Comparison of ENCODE assay signal across 22 cellular contexts in the genomic region with DNA sequence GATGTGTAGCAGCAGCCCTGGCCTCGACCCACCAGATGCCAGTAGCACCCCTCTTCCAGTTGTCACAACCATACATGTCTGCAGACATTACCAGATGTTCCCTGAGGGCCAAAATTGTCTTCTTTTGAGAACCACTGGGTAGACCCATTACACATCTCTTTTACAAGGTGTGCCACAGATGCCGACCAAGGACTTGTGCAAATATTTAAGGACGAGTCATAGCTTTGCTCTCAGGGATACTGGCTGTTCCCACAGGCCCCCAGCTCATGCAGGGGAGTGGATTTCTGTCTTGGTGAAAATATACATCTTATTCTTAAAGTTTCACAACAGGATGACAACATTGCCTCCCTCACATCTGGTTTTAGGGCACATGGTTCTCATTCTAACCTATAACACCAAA.
"Had no signal": no experiment of that assay in that cellular context is flagged by ENCODE, and none has a peak within 500 bp of the region (broad histone marks: within the 10 kb centered on the region; RNA-seq: fewer than 3 reads in every experiment).

No MANE protein-coding gene starts in this region.

- H3K9ac ChIP-seq: SK-N-SH had no signal

- H3K27ac ChIP-seq: HL-60, RWPE1 had no signal

- ATAC-seq: Panc1, T-cell had no signal

- H3K9me3 ChIP-seq: SK-N-SH had no signal

- H3K4me2 ChIP-seq: SK-N-SH had no signal

- H3K9me2 ChIP-seq: SK-N-SH had no signal

- DNase-seq: KBM-7, MV-4-11, NCI-H1048, NCI-H1105 treated with DMSO at 0.1 percent for 48 hours, NCI-H1417 treated with DMSO at 0.1 percent for 48 hours, NCI-H146, NCI-H1694 treated with DMSO at 0.1 percent for 48 hours, NCI-H1930, NCI-H2081, NCI-H2107, NCI-H2227 treated with DMSO at 0.1 percent for 48 hours, NCI-H446, NCI-H524, NCI-H526 treated with DMSO at 0.1 percent for 48 hours, NCI-H774, SHP77, SK-N-SH, SW 1271, T-cell had no signal
